Comparison of ENCODE assay signal across 8 cellular contexts in the genomic region with DNA sequence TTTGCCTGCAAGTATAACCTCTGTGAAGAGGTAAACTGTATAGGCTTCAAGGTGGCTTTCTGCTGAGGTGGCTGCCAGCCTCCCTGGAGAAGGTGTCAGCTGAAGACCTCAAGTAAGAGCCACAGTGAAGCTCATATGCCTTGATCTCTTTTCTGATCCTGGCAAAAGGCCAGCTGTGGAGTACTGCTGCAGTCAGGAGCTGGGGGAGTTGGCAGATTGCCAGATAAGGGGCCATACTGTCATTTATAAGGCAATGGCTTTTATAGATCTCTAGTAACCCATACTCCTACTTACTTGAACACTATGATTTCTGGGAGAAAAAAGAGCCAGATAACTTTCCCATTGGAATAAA. TPM values are rescaled to one million over a fixed set of nuclear protein-coding genes. Genes with fewer than 3 reads are reported as not detected.
DNase-seq lines count a peak whose midpoint lies in the region; ATAC-seq and TF ChIP-seq lines count a peak whose summit lies in the region.

No MANE protein-coding gene starts in this region.

- H3K9ac ChIP-seq in skeletal muscle tissue (ENCODE audit: low read depth in 1 of 3, low read length in 3 of 3): peak overlapping the region in 2 of 3 donors; percentile 2 to 24

- H3K4me1 ChIP-seq in skeletal muscle tissue (ENCODE audit: control insufficient read depth in 3 of 3, insufficient read depth in 3 of 3, low read length in 3 of 3) (peaks cover 12 to 28% (median 28%) of the 10 kb centered on the region in 3 donors), left lung (no peaks in the 10 kb centered on the region)

- H3K9me3 ChIP-seq in skeletal muscle tissue (ENCODE audit: control insufficient read depth in 3 of 3, low read length in 3 of 3): no peaks in the 10 kb centered on the region
- no peaks in the 10 kb centered on the region for H3K9me3 ChIP-seq in left lung

- H3K27ac ChIP-seq in skeletal muscle tissue (ENCODE audit: low read depth, low read length) (peak overlapping the region; percentile 50), left lung (no peak overlapping the region)

- intact Hi-C loops in left lung (cut with DNase I): no loop called here

- peak overlapping the region in 1 of 3 donors; percentile 45 for H3K4me3 ChIP-seq in skeletal muscle tissue (ENCODE audit: low read length in 3 of 3)
- no peak overlapping the region for H3K4me3 ChIP-seq in left lung

- H3K36me3 ChIP-seq in skeletal muscle tissue (ENCODE audit: control insufficient read depth in 3 of 3, insufficient read depth in 3 of 3, low read length in 3 of 3): no peaks in the 10 kb centered on the region
- H3K36me3 ChIP-seq in left lung: no peaks in the 10 kb centered on the region

- H3K27me3 ChIP-seq in skeletal muscle tissue (ENCODE audit: control insufficient read depth in 3 of 3, insufficient read depth in 3 of 3, low read length in 3 of 3) (no peaks in the 10 kb centered on the region), left lung (no peaks in the 10 kb centered on the region)

- DNase-seq in HUDEP-2 (lab: John Stamatoyannopoulos, UW; ENCODE audit: unreplicated experiment in 76 of 76) (peak in 69 of 76 experiments; percentile 15 to 94 (median 66)), NCI-H774 (lab: John Stamatoyannopoulos, UW) (peak; percentile 49), SKM-1 (lab: John Stamatoyannopoulos, UW; ENCODE audit: unreplicated experiment) (no peak), left lung (no peak)
- peak; percentile 29 for DNase-seq in activated T-helper 9 cell treated with anti-CD3 and anti-CD28 coated beads, Interleukin-2, amount 50 U/mL, for 16 hours (ENCODE audit: low read depth)

- TF ChIP-seq CTCF in left lung (IDR thresholded peaks at IDR 0.05): no peak

- ATAC-seq in HG03039 (IDR thresholded peaks at IDR 0.05; ENCODE audit: unreplicated experiment) (no peak), left lung (no peak), GM18867 (IDR thresholded peaks at IDR 0.05; ENCODE audit: unreplicated experiment) (no peak)

RNA-seq across cellular contexts. Expression of a gene that starts 8.8 kb away (rescaled TPM):
- total RNA-seq in skeletal muscle tissue (42.3 TPM), left lung (10 to 100 TPM in 1 of 2 donors, 1 to 10 TPM in 1; 9.2 to 11.3 TPM)

Comparison
In these comparisons a context has a peak if more than half of its experiments do, and no peak if none do; other contexts are left out.
1. DNase-seq: peak in HUDEP-2 (69 of 76), NCI-H774 (single experiment) and activated T-helper 9 cell treated with anti-CD3 and anti-CD28 coated beads, Interleukin-2, amount 50 U/mL, for 16 hours (single experiment); none in SKM-1 (single experiment) and left lung (0 of 2).